ENCODE assay signal across 9 cellular contexts in genomic region chr16:70715860-70716357, GRCh38. TPM values are rescaled to one million over a fixed set of nuclear protein-coding genes. Genes with fewer than 3 reads are reported as not detected.
DNase-seq lines count a peak whose midpoint lies in the region; ATAC-seq and TF ChIP-seq lines count a peak whose summit lies in the region.
"Had no signal": no experiment of that assay in that cellular context is flagged by ENCODE, and none has a peak within 500 bp of the region (broad histone marks: within the 10 kb centered on the region; RNA-seq: fewer than 3 reads in every experiment).

No MANE protein-coding gene starts in this region.

- H3K27ac Mint-ChIP-seq in CD14-positive monocyte, result peak overlapping the region in 1 of 7 donors; percentile 16

- ATAC-seq in GM18858 (IDR thresholded peaks at IDR 0.05; ENCODE audit: unreplicated experiment) (no peak), HG03521 (IDR thresholded peaks at IDR 0.05; ENCODE audit: unreplicated experiment) (no peak)

- in situ Hi-C loops in brain microvascular endothelial cell (cut with HindIII; ENCODE audit: low pct_ligation_motif_present, low sequenced_read_pairs), result no loop called here

- H3K4me1 Mint-ChIP-seq in CD14-positive monocyte, result no peaks in the 10 kb centered on the region

- peaks cover 0 to 2% (median 0%) of the 10 kb centered on the region in 3 donors for H3K27me3 Mint-ChIP-seq in CD14-positive monocyte (ENCODE audit: low read depth in 3 of 3)

- H3K27ac ChIP-seq in brain microvascular endothelial cell (peak overlapping the region; percentile 6), temporal lobe (ENCODE audit: low read depth, low read length) (peak overlapping the region; percentile 84)

- H3K9me3 Mint-ChIP-seq in CD14-positive monocyte, result peaks cover 0 to 2% (median 0%) of the 10 kb centered on the region in 7 donors

- no peak overlapping the region for H3K4me3 Mint-ChIP-seq in CD14-positive monocyte

- H3K36me3 ChIP-seq in brain microvascular endothelial cell (replicated peaks), result no peaks in the 10 kb centered on the region

- peaks cover 61 to 75% of the 10 kb centered on the region in 2 donors for H3K36me3 Mint-ChIP-seq in CD14-positive monocyte

- peak; percentile 59 for DNase-seq in LNCaP clone FGC (ENCODE audit: low read depth)
- no peak for DNase-seq in brain microvascular endothelial cell
- DNase-seq in kidney tubule cell (ENCODE audit: low spot score), result peak; percentile 73
- DNase-seq in ecto neural progenitor cell (ENCODE audit: low spot score), result no peak
- DNase-seq in CD14-positive monocyte (ENCODE audit: low spot score), result no peak
- DNase-seq: NCI-H1436 treated with DMSO at 0.1 percent for 48 hours had no signal

- H3K4me3 ChIP-seq in LNCaP clone FGC (ENCODE audit: low read depth, low read length) (no peak overlapping the region; the same call in 1 of the 2 replicates), brain microvascular endothelial cell (ENCODE audit: low read depth, low read length) (no peak overlapping the region)

- H3K27me3 ChIP-seq in brain microvascular endothelial cell (replicated peaks), result no peaks in the 10 kb centered on the region

- no peak for TF ChIP-seq CTCF in LNCaP clone FGC (IDR thresholded peaks at IDR 0.05; ENCODE audit: control insufficient read depth, extremely low read depth, insufficient read depth)
- no peak for TF ChIP-seq CTCF in brain microvascular endothelial cell (IDR thresholded peaks at IDR 0.05; ENCODE audit: low read depth, low read length, missing control alignments)
- TF ChIP-seq CTCF in CD14-positive monocyte (IDR thresholded peaks at IDR 0.05), result no peak

- intact Hi-C loops in CD14-positive monocyte (cut with micrococcal nuclease), result no loop called here

RNA-seq across cellular contexts. Expression of gene MTSS2, which starts 30.1 kb away (rescaled TPM):
- 45.5 TPM for total RNA-seq in temporal lobe
- not detected for polyA plus RNA-seq in CD14-positive monocyte

Comparison
In these comparisons a context has a peak if more than half of its experiments do, and no peak if none do; other contexts are left out.
1. DNase-seq: peak in LNCaP clone FGC (single experiment) and kidney tubule cell (single experiment); none in brain microvascular endothelial cell (single experiment), ecto neural progenitor cell (single experiment) and CD14-positive monocyte (single experiment).